In genomic region chr1:221511797-221512196, GRCh38 we compare ENCODE assay signal across 1 cellular context.
TF ChIP-seq lines count a peak whose summit lies in the region.

No MANE protein-coding gene starts in this region.

TF ChIP-seq in WTC11, 78 proteins besides CTCF, POLR2A, EP300 and RAD21 (continued from another document):
- TF ChIP-seq, protein P1, sequence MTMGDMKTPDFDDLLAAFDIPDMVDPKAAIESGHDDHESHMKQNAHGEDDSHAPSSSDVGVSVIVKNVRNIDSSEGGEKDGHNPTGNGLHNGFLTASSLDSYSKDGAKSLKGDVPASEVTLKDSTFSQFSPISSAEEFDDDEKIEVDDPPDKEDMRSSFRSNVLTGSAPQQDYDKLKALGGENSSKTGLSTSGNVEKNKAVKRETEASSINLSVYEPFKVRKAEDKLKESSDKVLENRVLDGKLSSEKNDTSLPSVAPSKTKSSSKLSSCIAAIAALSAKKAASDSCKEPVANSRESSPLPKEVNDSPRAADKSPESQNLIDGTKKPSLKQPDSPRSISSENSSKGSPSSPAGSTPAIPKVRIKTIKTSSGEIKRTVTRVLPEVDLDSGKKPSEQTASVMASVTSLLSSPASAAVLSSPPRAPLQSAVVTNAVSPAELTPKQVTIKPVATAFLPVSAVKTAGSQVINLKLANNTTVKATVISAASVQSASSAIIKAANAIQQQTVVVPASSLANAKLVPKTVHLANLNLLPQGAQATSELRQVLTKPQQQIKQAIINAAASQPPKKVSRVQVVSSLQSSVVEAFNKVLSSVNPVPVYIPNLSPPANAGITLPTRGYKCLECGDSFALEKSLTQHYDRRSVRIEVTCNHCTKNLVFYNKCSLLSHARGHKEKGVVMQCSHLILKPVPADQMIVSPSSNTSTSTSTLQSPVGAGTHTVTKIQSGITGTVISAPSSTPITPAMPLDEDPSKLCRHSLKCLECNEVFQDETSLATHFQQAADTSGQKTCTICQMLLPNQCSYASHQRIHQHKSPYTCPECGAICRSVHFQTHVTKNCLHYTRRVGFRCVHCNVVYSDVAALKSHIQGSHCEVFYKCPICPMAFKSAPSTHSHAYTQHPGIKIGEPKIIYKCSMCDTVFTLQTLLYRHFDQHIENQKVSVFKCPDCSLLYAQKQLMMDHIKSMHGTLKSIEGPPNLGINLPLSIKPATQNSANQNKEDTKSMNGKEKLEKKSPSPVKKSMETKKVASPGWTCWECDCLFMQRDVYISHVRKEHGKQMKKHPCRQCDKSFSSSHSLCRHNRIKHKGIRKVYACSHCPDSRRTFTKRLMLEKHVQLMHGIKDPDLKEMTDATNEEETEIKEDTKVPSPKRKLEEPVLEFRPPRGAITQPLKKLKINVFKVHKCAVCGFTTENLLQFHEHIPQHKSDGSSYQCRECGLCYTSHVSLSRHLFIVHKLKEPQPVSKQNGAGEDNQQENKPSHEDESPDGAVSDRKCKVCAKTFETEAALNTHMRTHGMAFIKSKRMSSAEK (CRISPR knock-in tag; IDR thresholded peaks at IDR 0.05; ENCODE audit: borderline replicate concordance): no peak
- TF ChIP-seq ZSCAN18 (CRISPR knock-in tag; IDR thresholded peaks at IDR 0.05) (no peak), CBFB (CRISPR knock-in tag; IDR thresholded peaks at IDR 0.05; ENCODE audit: low read depth) (no peak), ELF4 (CRISPR knock-in tag; IDR thresholded peaks at IDR 0.05; ENCODE audit: low read depth) (no peak), ETV6 (CRISPR knock-in tag; IDR thresholded peaks at IDR 0.05) (no peak), TP53 (CRISPR knock-in tag; IDR thresholded peaks at IDR 0.05) (no peak), HMGXB4 (CRISPR knock-in tag; IDR thresholded peaks at IDR 0.05) (no peak), GRHL2 (CRISPR knock-in tag; IDR thresholded peaks at IDR 0.05; ENCODE audit: insufficient replicate concordance, severe bottlenecking) (no peak)
